Comparison of ENCODE assay signal across 12 cellular contexts in the genomic region with DNA sequence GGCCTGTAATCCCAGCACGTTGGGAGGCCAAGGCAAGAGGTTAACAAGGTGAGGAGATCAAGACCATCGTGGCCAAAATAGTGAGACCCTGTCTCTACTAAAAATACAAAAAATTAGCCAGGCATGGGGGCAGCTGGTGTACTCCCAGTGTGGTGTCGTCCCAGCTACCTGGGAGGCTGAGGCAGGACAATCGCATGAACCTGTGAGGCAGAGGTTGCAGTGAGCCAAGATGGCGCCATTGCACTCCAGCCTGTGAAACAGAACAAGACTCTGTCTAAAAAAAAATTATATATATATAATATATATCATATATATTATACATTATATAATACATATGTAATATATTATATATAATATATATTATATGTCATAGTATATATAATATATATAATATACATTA.
DNase-seq lines count a peak whose midpoint lies in the region; FAIRE-seq and TF ChIP-seq lines count a peak whose summit lies in the region.
"Had no signal": no experiment of that assay in that cellular context is flagged by ENCODE, and none has a peak within 500 bp of the region (broad histone marks: within the 10 kb centered on the region; RNA-seq: fewer than 3 reads in every experiment).

No MANE protein-coding gene starts in this region.

- TF ChIP-seq POLR2A in uterus (IDR thresholded peaks at IDR 0.05): no peak

- no peak for FAIRE-seq in kidney (lab: Jason Lieb, UNC)

- no peak overlapping the region for H3K27ac Mint-ChIP-seq in activated CD4-positive, alpha-beta memory T cell treated with anti-CD3 and anti-CD28 coated beads for 36 hours
- H3K27ac Mint-ChIP-seq: B cell, nephron progenitor cell had no signal

- H3K36me3 ChIP-seq in kidney (ENCODE audit: control insufficient read depth in 1 of 2, insufficient read depth in 2 of 2, low read length in 2 of 2) (no peaks in the 10 kb centered on the region), BE2C (no peaks in the 10 kb centered on the region), uterus (no peaks in the 10 kb centered on the region)

- H3K27me3 ChIP-seq in BE2C: no peaks in the 10 kb centered on the region
- no peaks in the 10 kb centered on the region for H3K27me3 ChIP-seq in uterus

- H3K27me3 Mint-ChIP-seq in activated CD4-positive, alpha-beta memory T cell treated with anti-CD3 and anti-CD28 coated beads for 36 hours: no peaks in the 10 kb centered on the region
- H3K27me3 Mint-ChIP-seq: B cell had no signal

- no peak overlapping the region for H3K4me3 Mint-ChIP-seq in activated CD4-positive, alpha-beta memory T cell treated with anti-CD3 and anti-CD28 coated beads for 36 hours
- H3K4me3 Mint-ChIP-seq: B cell, nephron progenitor cell had no signal

- DNase-seq in A172 (ENCODE audit: low spot score) (peak; percentile 36), H4 (ENCODE audit: low spot score) (peak; percentile 13), kidney (peak; percentile 22), BE2C (no peak), NCI-H69 (lab: John Stamatoyannopoulos, UW) (no peak), ecto neural progenitor cell (ENCODE audit: low spot score) (no peak), uterus (no peak)
- peak; percentile 14 for DNase-seq in activated CD4-positive, alpha-beta memory T cell treated with anti-CD3 and anti-CD28 coated beads for 36 hours
- DNase-seq: effector CD8-positive, alpha-beta T cell; nephron progenitor cell; substantia nigra had no signal

- TF ChIP-seq CTCF in kidney (IDR thresholded peaks at IDR 0.05; ENCODE audit: borderline replicate concordance, extremely low read depth, insufficient read depth) (no peak), BE2C (IDR thresholded peaks at IDR 0.05; ENCODE audit: low read depth, low read length) (no peak), uterus (IDR thresholded peaks at IDR 0.05) (no peak)

- POLR2A ChIA-PET in activated CD4-positive, alpha-beta memory T cell treated with anti-CD3 and anti-CD28 coated beads for 36 hours (lab: Charles Lee): no interaction called here

- no peak overlapping the region for H3K27ac ChIP-seq in kidney (ENCODE audit: low read depth in 2 of 2, low read length in 2 of 2)
- no peak overlapping the region for H3K27ac ChIP-seq in uterus

- H3K4me3 ChIP-seq in kidney (ENCODE audit: low read length in 2 of 2): no peak overlapping the region
- H3K4me3 ChIP-seq in BE2C (ENCODE audit: low read depth, low read length): no peak overlapping the region
- H3K4me3 ChIP-seq in uterus: no peak overlapping the region

- CTCF ChIA-PET in activated CD4-positive, alpha-beta memory T cell treated with anti-CD3 and anti-CD28 coated beads for 36 hours (lab: Charles Lee): no interaction called here

- no peaks in the 10 kb centered on the region for H3K9me3 ChIP-seq in kidney (ENCODE audit: control insufficient read depth in 1 of 2, low read length in 2 of 2)
- peaks cover 3% of the 10 kb centered on the region; the same call in 1 of the 2 replicates for H3K9me3 ChIP-seq in BE2C
- H3K9me3 ChIP-seq in uterus: peaks cover 0 to 5% of the 10 kb centered on the region in 2 donors

- no peak overlapping the region for H3K9ac ChIP-seq in kidney (ENCODE audit: low read length in 2 of 2)

- no peaks in the 10 kb centered on the region for H3K4me1 Mint-ChIP-seq in activated CD4-positive, alpha-beta memory T cell treated with anti-CD3 and anti-CD28 coated beads for 36 hours (ENCODE audit: low read depth)
- H3K4me1 Mint-ChIP-seq: B cell, nephron progenitor cell had no signal

- H3K4me1 ChIP-seq in kidney (ENCODE audit: control insufficient read depth in 1 of 2, insufficient read depth in 1 of 2, low read depth in 1 of 2, low read length in 2 of 2): no peaks in the 10 kb centered on the region
- no peaks in the 10 kb centered on the region for H3K4me1 ChIP-seq in BE2C
- H3K4me1 ChIP-seq in uterus: no peaks in the 10 kb centered on the region

- peaks cover 13% of the 10 kb centered on the region for H3K9me3 Mint-ChIP-seq in activated CD4-positive, alpha-beta memory T cell treated with anti-CD3 and anti-CD28 coated beads for 36 hours

- intact Hi-C loops in activated CD4-positive, alpha-beta memory T cell treated with anti-CD3 and anti-CD28 coated beads for 36 hours (cut with micrococcal nuclease): no loop called here
- intact Hi-C loops in kidney (cut with DNase I): no loop called here
- intact Hi-C loops in uterus (cut with DNase I; ENCODE audit: low total_unique reads): no loop called here

- peaks cover 3% of the 10 kb centered on the region for H3K36me3 Mint-ChIP-seq in activated CD4-positive, alpha-beta memory T cell treated with anti-CD3 and anti-CD28 coated beads for 36 hours

Comparison
In these comparisons a context has a peak if more than half of its experiments do, and no peak if none do; other contexts are left out.
1. DNase-seq: peak in A172 (single experiment), H4 (single experiment), activated CD4-positive, alpha-beta memory T cell treated with anti-CD3 and anti-CD28 coated beads for 36 hours (single experiment) and kidney (single experiment); none in BE2C (single experiment), NCI-H69 (single experiment), ecto neural progenitor cell (single experiment) and uterus (0 of 2).